Comparison of ENCODE assay signal across 1 cellular context in the genomic region with DNA sequence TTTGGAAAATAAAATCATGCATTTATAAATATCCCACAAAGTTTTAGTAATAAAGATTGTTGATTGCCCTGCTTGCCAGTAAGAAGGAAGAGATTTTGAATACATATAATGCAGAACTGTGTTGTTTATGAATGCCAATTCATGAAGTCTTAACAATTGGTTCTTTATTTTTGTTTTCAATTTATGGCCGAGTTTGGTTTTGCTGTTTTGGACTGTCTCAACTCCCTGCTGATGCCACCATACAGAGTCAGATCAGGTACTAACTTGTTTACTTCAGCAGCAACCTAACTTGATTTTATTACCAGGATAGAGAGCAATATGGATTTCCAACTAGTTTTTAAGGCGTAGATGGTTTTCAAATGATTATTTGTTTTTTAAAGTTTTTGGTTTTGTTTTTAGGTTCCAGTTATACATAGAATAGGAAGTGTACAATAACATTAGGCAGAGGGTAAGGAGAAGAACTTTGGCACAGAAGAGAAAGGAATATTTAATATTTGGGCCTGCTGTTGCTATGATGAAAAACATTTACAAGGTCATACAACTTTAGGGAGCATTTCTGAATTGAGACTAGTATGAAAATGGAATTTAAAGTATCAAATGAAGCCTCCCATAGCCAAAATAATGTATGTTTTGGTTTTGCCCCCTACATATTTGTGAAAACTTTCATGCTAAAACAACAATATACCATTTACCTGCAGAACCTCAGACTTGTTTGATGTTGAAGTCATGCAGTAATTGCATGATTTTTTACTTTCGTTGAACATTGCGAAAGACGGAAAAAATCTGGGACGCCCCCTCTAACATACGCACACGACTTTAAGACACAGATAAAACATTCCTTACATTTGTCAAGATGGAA.
TF ChIP-seq lines count a peak whose summit lies in the region.

No MANE protein-coding gene starts in this region.

TF ChIP-seq in HepG2, 621 proteins besides CTCF, POLR2A, EP300 and RAD21 (continued from another document and continues in another):
- TF ChIP-seq, protein P1, sequence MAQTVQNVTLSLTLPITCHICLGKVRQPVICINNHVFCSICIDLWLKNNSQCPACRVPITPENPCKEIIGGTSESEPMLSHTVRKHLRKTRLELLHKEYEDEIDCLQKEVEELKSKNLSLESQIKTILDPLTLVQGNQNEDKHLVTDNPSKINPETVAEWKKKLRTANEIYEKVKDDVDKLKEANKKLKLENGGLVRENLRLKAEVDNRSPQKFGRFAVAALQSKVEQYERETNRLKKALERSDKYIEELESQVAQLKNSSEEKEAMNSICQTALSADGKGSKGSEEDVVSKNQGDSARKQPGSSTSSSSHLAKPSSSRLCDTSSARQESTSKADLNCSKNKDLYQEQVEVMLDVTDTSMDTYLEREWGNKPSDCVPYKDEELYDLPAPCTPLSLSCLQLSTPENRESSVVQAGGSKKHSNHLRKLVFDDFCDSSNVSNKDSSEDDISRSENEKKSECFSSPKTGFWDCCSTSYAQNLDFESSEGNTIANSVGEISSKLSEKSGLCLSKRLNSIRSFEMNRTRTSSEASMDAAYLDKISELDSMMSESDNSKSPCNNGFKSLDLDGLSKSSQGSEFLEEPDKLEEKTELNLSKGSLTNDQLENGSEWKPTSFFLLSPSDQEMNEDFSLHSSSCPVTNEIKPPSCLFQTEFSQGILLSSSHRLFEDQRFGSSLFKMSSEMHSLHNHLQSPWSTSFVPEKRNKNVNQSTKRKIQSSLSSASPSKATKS (CRISPR knock-in tag; IDR thresholded peaks at IDR 0.05): 0 out of 2 replicates have a peak, but pooled peaks have one; percentile 19
- TF ChIP-seq NFYC (CRISPR knock-in tag; IDR thresholded peaks at IDR 0.05) (no peak), RBAK (CRISPR knock-in tag; IDR thresholded peaks at IDR 0.05) (no peak), TBX2 (CRISPR knock-in tag; IDR thresholded peaks at IDR 0.05; ENCODE audit: borderline replicate concordance) (no peak), NCOA1 (CRISPR knock-in tag; IDR thresholded peaks at IDR 0.05) (no peak), ZNF225 (CRISPR knock-in tag; IDR thresholded peaks at IDR 0.05) (no peak), XRCC5 (optimal IDR thresholded peaks at IDR 0.05; ENCODE audit: low read length) (no peak), SP2 (CRISPR knock-in tag; IDR thresholded peaks at IDR 0.05) (no peak), NFE2 (CRISPR knock-in tag; IDR thresholded peaks at IDR 0.05) (no peak), NFIC (IDR thresholded peaks at IDR 0.05; ENCODE audit: low read length) (no peak; the same call in 1 of the 2 replicates), ZSCAN29 (CRISPR knock-in tag; conservative IDR thresholded peaks at IDR 0.05) (peak; percentile 69; the same call in 1 of the 2 replicates), ZFAT (CRISPR knock-in tag; conservative IDR thresholded peaks at IDR 0.05) (no peak), ONECUT2 (CRISPR knock-in tag; IDR thresholded peaks at IDR 0.05) (no peak), ZNF570 (CRISPR knock-in tag; IDR thresholded peaks at IDR 0.05; ENCODE audit: borderline replicate concordance) (0 out of 2 replicates have a peak, but pooled peaks have one; percentile 52), ZNF501 (CRISPR knock-in tag; IDR thresholded peaks at IDR 0.05) (no peak), ZNF7 (CRISPR knock-in tag; IDR thresholded peaks at IDR 0.05) (no peak), NR1H2 (CRISPR knock-in tag; IDR thresholded peaks at IDR 0.05; ENCODE audit: borderline replicate concordance, low read depth) (no peak), MEIS2 (CRISPR knock-in tag; IDR thresholded peaks at IDR 0.05) (no peak), ATF7-NPFF (CRISPR knock-in tag; IDR thresholded peaks at IDR 0.05; ENCODE audit: low read depth) (no peak), FOXJ3 (CRISPR knock-in tag; IDR thresholded peaks at IDR 0.05; ENCODE audit: borderline replicate concordance) (peak; percentile 14; the same call in 1 of the 2 replicates), KLF11 (CRISPR knock-in tag; IDR thresholded peaks at IDR 0.05) (no peak), ZNF777 (CRISPR knock-in tag; IDR thresholded peaks at IDR 0.05) (peak; percentile 97; the same call in 1 of the 2 replicates), MBD4 (IDR thresholded peaks at IDR 0.05; ENCODE audit: borderline replicate concordance, low read length) (peak; percentile 82; the same call in 1 of the 2 replicates), ZNF788 (CRISPR knock-in tag; IDR thresholded peaks at IDR 0.05; ENCODE audit: borderline replicate concordance) (no peak), JUNB (CRISPR knock-in tag; IDR thresholded peaks at IDR 0.05; ENCODE audit: borderline replicate concordance) (no peak), ARHGAP35 (CRISPR knock-in tag; IDR thresholded peaks at IDR 0.05; ENCODE audit: borderline replicate concordance) (no peak), TGIF2 (CRISPR knock-in tag; IDR thresholded peaks at IDR 0.05) (no peak), ZNF577 (CRISPR knock-in tag; IDR thresholded peaks at IDR 0.05; ENCODE audit: borderline replicate concordance, low read depth) (0 out of 2 replicates have a peak, but pooled peaks have one; percentile 32), LCORL (IDR thresholded peaks at IDR 0.05) (no peak), LCORL (CRISPR knock-in tag; IDR thresholded peaks at IDR 0.05) (no peak), ZNF430 (CRISPR knock-in tag; IDR thresholded peaks at IDR 0.05) (no peak), RARA (CRISPR knock-in tag; IDR thresholded peaks at IDR 0.05) (no peak), MAFK (conservative IDR thresholded peaks at IDR 0.05 in 1 of 2, IDR thresholded peaks at IDR 0.05 in 1 of 2; ENCODE audit: low read length in 2 of 2) (no peak), ZNF557 (CRISPR knock-in tag; IDR thresholded peaks at IDR 0.05) (0 out of 2 replicates have a peak, but pooled peaks have one; percentile 1), ZNF124 (CRISPR knock-in tag; IDR thresholded peaks at IDR 0.05) (no peak), CEBPG (CRISPR knock-in tag; IDR thresholded peaks at IDR 0.05) (peak; percentile 69), GATA4 (IDR thresholded peaks at IDR 0.05; ENCODE audit: borderline replicate concordance, low read depth) (0 out of 2 replicates have a peak, but pooled peaks have one; percentile 32), ZNF383 (CRISPR knock-in tag; IDR thresholded peaks at IDR 0.05; ENCODE audit: borderline replicate concordance) (peak; percentile 84; the same call in 1 of the 2 replicates), HCFC1 (IDR thresholded peaks at IDR 0.05; ENCODE audit: low read depth, low read length) (no peak), MXI1 (IDR thresholded peaks at IDR 0.05; ENCODE audit: borderline replicate concordance, low read depth, low read length) (no peak), CEBPB (IDR thresholded peaks at IDR 0.05; ENCODE audit: borderline replicate concordance, low read depth, low read length) (peak; percentile 91), ZNF605 (CRISPR knock-in tag; IDR thresholded peaks at IDR 0.05) (no peak)
- TF ChIP-seq, protein P2, sequence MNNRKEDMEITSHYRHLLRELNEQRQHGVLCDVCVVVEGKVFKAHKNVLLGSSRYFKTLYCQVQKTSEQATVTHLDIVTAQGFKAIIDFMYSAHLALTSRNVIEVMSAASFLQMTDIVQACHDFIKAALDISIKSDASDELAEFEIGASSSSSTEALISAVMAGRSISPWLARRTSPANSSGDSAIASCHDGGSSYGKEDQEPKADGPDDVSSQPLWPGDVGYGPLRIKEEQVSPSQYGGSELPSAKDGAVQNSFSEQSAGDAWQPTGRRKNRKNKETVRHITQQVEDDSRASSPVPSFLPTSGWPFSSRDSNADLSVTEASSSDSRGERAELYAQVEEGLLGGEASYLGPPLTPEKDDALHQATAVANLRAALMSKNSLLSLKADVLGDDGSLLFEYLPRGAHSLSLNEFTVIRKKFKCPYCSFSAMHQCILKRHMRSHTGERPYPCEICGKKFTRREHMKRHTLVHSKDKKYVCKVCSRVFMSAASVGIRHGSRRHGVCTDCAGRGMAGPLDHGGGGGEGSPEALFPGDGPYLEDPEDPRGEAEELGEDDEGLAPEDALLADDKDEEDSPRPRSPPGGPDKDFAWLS (CRISPR knock-in tag; IDR thresholded peaks at IDR 0.05; ENCODE audit: borderline replicate concordance): 0 out of 2 replicates have a peak, but pooled peaks have one; percentile 51
- TF ChIP-seq, protein P3, sequence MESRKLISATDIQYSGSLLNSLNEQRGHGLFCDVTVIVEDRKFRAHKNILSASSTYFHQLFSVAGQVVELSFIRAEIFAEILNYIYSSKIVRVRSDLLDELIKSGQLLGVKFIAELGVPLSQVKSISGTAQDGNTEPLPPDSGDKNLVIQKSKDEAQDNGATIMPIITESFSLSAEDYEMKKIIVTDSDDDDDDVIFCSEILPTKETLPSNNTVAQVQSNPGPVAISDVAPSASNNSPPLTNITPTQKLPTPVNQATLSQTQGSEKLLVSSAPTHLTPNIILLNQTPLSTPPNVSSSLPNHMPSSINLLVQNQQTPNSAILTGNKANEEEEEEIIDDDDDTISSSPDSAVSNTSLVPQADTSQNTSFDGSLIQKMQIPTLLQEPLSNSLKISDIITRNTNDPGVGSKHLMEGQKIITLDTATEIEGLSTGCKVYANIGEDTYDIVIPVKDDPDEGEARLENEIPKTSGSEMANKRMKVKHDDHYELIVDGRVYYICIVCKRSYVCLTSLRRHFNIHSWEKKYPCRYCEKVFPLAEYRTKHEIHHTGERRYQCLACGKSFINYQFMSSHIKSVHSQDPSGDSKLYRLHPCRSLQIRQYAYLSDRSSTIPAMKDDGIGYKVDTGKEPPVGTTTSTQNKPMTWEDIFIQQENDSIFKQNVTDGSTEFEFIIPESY (CRISPR knock-in tag; IDR thresholded peaks at IDR 0.05): no peak
- TF ChIP-seq, protein P4, sequence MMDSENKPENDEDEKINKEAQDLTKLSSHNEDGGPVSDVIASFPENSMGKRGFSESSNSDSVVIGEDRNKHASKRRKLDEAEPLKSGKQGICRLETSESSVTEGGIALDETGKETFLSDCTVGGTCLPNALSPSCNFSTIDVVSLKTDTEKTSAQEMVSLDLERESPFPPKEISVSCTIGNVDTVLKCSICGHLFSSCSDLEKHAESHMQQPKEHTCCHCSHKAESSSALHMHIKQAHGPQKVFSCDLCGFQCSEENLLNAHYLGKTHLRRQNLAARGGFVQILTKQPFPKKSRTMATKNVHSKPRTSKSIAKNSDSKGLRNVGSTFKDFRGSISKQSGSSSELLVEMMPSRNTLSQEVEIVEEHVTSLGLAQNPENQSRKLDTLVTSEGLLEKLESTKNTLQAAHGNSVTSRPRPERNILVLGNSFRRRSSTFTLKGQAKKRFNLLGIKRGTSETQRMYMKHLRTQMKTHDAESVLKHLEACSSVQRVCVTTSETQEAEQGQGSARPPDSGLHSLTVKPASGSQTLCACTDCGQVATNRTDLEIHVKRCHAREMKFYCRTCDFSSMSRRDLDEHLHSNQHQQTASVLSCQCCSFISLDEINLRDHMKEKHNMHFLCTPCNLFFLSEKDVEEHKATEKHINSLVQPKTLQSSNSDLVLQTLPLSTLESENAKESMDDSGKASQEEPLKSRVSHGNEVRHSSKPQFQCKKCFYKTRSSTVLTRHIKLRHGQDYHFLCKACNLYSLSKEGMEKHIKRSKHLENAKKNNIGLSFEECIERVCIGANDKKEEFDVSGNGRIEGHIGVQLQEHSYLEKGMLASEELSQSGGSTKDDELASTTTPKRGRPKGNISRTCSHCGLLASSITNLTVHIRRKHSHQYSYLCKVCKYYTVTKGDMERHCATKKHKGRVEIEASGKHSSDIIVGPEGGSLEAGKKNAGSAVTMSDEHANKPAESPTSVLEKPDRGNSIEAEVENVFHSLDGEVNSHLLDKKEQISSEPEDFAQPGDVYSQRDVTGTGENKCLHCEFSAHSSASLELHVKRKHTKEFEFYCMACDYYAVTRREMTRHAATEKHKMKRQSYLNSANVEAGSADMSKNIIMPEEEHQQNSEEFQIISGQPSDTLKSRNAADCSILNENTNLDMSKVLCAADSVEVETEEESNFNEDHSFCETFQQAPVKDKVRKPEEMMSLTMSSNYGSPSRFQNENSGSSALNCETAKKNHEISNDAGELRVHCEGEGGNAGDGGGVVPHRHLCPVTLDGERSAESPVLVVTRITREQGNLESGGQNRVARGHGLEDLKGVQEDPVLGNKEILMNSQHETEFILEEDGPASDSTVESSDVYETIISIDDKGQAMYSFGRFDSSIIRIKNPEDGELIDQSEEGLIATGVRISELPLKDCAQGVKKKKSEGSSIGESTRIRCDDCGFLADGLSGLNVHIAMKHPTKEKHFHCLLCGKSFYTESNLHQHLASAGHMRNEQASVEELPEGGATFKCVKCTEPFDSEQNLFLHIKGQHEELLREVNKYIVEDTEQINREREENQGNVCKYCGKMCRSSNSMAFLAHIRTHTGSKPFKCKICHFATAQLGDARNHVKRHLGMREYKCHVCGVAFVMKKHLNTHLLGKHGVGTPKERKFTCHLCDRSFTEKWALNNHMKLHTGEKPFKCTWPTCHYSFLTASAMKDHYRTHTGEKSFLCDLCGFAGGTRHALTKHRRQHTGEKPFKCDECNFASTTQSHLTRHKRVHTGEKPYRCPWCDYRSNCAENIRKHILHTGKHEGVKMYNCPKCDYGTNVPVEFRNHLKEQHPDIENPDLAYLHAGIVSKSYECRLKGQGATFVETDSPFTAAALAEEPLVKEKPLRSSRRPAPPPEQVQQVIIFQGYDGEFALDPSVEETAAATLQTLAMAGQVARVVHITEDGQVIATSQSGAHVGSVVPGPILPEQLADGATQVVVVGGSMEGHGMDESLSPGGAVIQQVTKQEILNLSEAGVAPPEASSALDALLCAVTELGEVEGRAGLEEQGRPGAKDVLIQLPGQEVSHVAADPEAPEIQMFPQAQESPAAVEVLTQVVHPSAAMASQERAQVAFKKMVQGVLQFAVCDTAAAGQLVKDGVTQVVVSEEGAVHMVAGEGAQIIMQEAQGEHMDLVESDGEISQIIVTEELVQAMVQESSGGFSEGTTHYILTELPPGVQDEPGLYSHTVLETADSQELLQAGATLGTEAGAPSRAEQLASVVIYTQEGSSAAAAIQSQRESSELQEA (CRISPR knock-in tag; IDR thresholded peaks at IDR 0.05; ENCODE audit: not compliant biosample characterization): no peak
- TF ChIP-seq, protein P5, sequence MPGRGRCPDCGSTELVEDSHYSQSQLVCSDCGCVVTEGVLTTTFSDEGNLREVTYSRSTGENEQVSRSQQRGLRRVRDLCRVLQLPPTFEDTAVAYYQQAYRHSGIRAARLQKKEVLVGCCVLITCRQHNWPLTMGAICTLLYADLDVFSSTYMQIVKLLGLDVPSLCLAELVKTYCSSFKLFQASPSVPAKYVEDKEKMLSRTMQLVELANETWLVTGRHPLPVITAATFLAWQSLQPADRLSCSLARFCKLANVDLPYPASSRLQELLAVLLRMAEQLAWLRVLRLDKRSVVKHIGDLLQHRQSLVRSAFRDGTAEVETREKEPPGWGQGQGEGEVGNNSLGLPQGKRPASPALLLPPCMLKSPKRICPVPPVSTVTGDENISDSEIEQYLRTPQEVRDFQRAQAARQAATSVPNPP (CRISPR knock-in tag; IDR thresholded peaks at IDR 0.05): no peak
- TF ChIP-seq, protein P6, sequence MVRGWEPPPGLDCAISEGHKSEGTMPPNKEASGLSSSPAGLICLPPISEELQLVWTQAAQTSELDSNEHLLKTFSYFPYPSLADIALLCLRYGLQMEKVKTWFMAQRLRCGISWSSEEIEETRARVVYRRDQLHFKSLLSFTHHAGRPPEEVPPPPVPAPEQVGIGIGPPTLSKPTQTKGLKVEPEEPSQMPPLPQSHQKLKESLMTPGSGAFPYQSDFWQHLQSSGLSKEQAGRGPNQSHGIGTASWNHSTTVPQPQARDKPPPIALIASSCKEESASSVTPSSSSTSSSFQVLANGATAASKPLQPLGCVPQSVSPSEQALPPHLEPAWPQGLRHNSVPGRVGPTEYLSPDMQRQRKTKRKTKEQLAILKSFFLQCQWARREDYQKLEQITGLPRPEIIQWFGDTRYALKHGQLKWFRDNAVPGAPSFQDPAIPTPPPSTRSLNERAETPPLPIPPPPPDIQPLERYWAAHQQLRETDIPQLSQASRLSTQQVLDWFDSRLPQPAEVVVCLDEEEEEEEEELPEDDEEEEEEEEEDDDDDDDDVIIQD (CRISPR knock-in tag; IDR thresholded peaks at IDR 0.05; ENCODE audit: low read depth): no peak
